1 cellular context compared by ENCODE assay signal in the genomic region with DNA sequence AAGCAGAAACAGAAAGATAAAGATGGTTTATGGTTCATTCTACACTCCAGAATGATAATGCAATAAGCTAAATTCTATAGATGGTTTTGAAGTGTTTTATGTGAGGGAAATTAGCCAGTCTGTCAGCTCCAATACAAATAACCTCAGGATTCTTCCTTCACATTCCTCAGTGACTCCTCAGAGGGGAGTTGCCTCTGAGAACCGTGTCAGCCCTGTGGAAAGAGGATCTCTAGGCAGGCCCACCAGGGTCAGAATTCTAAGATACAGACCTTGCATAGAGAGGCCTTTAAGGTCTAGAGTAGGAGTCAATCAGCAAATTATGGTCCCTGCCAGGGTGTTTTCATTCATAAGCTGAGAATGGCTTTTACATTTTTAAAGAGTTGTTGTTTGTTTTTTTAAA.
A peak's percentile ranks its signal among the peaks of the same experiment; 100 is the strongest.
TF ChIP-seq lines count a peak whose summit lies in the region.

No MANE protein-coding gene starts in this region.

TF ChIP-seq in A549, 52 proteins besides CTCF, POLR2A, EP300 and RAD21 (continued from another document):
- TF ChIP-seq MAX (IDR thresholded peaks at IDR 0.05), result no peak
- 0 out of 2 replicates have a peak, but pooled peaks have one; percentile 13 for TF ChIP-seq HOXB13 (CRISPR knock-in tag; IDR thresholded peaks at IDR 0.05; ENCODE audit: low read depth)
TF ChIP-seq in A549: peak in this region for 7.
